Comparison of ENCODE assay signal across 10 cellular contexts in genomic region chr10:21493841-21494220, GRCh38. TPM values are rescaled to one million over a fixed set of nuclear protein-coding genes. Genes with fewer than 3 reads are reported as not detected.
DNase-seq lines count a peak whose midpoint lies in the region; ATAC-seq lines count a peak whose summit lies in the region.
"Had no signal": no experiment of that assay in that cellular context is flagged by ENCODE, and none has a peak within 500 bp of the region (broad histone marks: within the 10 kb centered on the region; RNA-seq: fewer than 3 reads in every experiment).

No MANE protein-coding gene starts in this region.

- H3K27ac Mint-ChIP-seq in activated CD4-positive, alpha-beta T cell treated with anti-CD3 and anti-CD28 coated beads, Interleukin-2, amount 10 ng/mL, durations not matched to agents 7 days and 5 days: peak overlapping the region; percentile 66
- no peak overlapping the region for H3K27ac Mint-ChIP-seq in activated T-helper 17 cell treated with anti-CD3 and anti-CD28 coated beads, Interleukin-2, amount 50 U/mL, for 72 hours
- H3K27ac Mint-ChIP-seq in immature natural killer cell: no peak overlapping the region

- H3K9ac ChIP-seq in subcutaneous abdominal adipose tissue (ENCODE audit: low read length in 5 of 5): peak overlapping the region in 1 of 5 donors; percentile 11

- H3K4me1 ChIP-seq in subcutaneous abdominal adipose tissue (ENCODE audit: control insufficient read depth in 5 of 5, insufficient read depth in 5 of 5, low read length in 5 of 5): peaks cover 1 to 36% (median 30%) of the 10 kb centered on the region in 5 donors

- no peak for ATAC-seq in activated T-helper 17 cell treated with anti-CD3 and anti-CD28 coated beads, Interleukin-2, amount 50 U/mL, for 72 hours (replicated peaks)
- ATAC-seq in HG03520 (IDR thresholded peaks at IDR 0.05; ENCODE audit: unreplicated experiment): no peak
- no peak for ATAC-seq in HG02884 (IDR thresholded peaks at IDR 0.05; ENCODE audit: unreplicated experiment)

- no peaks in the 10 kb centered on the region for H3K36me3 Mint-ChIP-seq in activated CD4-positive, alpha-beta T cell treated with anti-CD3 and anti-CD28 coated beads, Interleukin-2, amount 10 ng/mL, durations not matched to agents 7 days and 5 days (ENCODE audit: low read depth)
- peaks cover 12% of the 10 kb centered on the region for H3K36me3 Mint-ChIP-seq in activated T-helper 17 cell treated with anti-CD3 and anti-CD28 coated beads, Interleukin-2, amount 50 U/mL, for 72 hours (ENCODE audit: low read depth)
- no peaks in the 10 kb centered on the region for H3K36me3 Mint-ChIP-seq in immature natural killer cell

- no peaks in the 10 kb centered on the region for H3K9me3 ChIP-seq in subcutaneous abdominal adipose tissue (ENCODE audit: control insufficient read depth in 5 of 5, low read length in 5 of 5)

- H3K4me3 ChIP-seq in subcutaneous abdominal adipose tissue (ENCODE audit: low read depth in 1 of 5, low read length in 5 of 5): peak overlapping the region; percentile 77 to 87 (median 79)

- POLR2A ChIA-PET in activated CD4-positive, alpha-beta T cell treated with anti-CD3 and anti-CD28 coated beads, Interleukin-2, amount 10 ng/mL, durations not matched to agents 7 days and 5 days (lab: Charles Lee): no interaction called here

- peak overlapping the region; percentile 46 for H3K27ac ChIP-seq in subcutaneous abdominal adipose tissue (ENCODE audit: low read depth, low read length)

- no peak for DNase-seq in activated CD4-positive, alpha-beta T cell treated with anti-CD3 and anti-CD28 coated beads, Interleukin-2, amount 10 ng/mL, durations not matched to agents 7 days and 5 days
- DNase-seq in activated CD4-positive, alpha-beta T cell treated with anti-CD3 and anti-CD28 coated beads, Interleukin-2, amount 50 U/mL, for 1 hour: no peak
- DNase-seq in immature natural killer cell (no peak), putamen (ENCODE audit: low spot score) (no peak)
- DNase-seq: NCI-H2171 treated with DMSO at 0.1 percent for 48 hours, T-helper 9 cell had no signal

- CTCF ChIA-PET in activated CD4-positive, alpha-beta T cell treated with anti-CD3 and anti-CD28 coated beads, Interleukin-2, amount 10 ng/mL, durations not matched to agents 7 days and 5 days (lab: Charles Lee): no interaction called here

- H3K27me3 ChIP-seq in subcutaneous abdominal adipose tissue (ENCODE audit: control insufficient read depth in 5 of 5, insufficient read depth in 4 of 5, low read length in 5 of 5): no peaks in the 10 kb centered on the region

- H3K27me3 Mint-ChIP-seq in activated CD4-positive, alpha-beta T cell treated with anti-CD3 and anti-CD28 coated beads, Interleukin-2, amount 10 ng/mL, durations not matched to agents 7 days and 5 days: peaks cover 61% of the 10 kb centered on the region
- peaks cover 28% of the 10 kb centered on the region for H3K27me3 Mint-ChIP-seq in activated T-helper 17 cell treated with anti-CD3 and anti-CD28 coated beads, Interleukin-2, amount 50 U/mL, for 72 hours
- H3K27me3 Mint-ChIP-seq in immature natural killer cell (ENCODE audit: low read depth in 3 of 3): peaks cover 24 to 34% (median 27%) of the 10 kb centered on the region in 3 donors

- H3K4me3 Mint-ChIP-seq in activated CD4-positive, alpha-beta T cell treated with anti-CD3 and anti-CD28 coated beads, Interleukin-2, amount 10 ng/mL, durations not matched to agents 7 days and 5 days: peak overlapping the region; percentile 65
- H3K4me3 Mint-ChIP-seq in activated T-helper 17 cell treated with anti-CD3 and anti-CD28 coated beads, Interleukin-2, amount 50 U/mL, for 72 hours: peak overlapping the region; percentile 90
- peak overlapping the region; percentile 76 to 83 (median 82) for H3K4me3 Mint-ChIP-seq in immature natural killer cell

- H3K4me1 Mint-ChIP-seq in activated CD4-positive, alpha-beta T cell treated with anti-CD3 and anti-CD28 coated beads, Interleukin-2, amount 10 ng/mL, durations not matched to agents 7 days and 5 days: peaks cover 22% of the 10 kb centered on the region
- H3K4me1 Mint-ChIP-seq in activated T-helper 17 cell treated with anti-CD3 and anti-CD28 coated beads, Interleukin-2, amount 50 U/mL, for 72 hours: peaks cover 9% of the 10 kb centered on the region
- H3K4me1 Mint-ChIP-seq in immature natural killer cell: peaks cover 15 to 31% of the 10 kb centered on the region in 2 donors

- H3K9me3 Mint-ChIP-seq in activated CD4-positive, alpha-beta T cell treated with anti-CD3 and anti-CD28 coated beads, Interleukin-2, amount 10 ng/mL, durations not matched to agents 7 days and 5 days: no peaks in the 10 kb centered on the region
- no peaks in the 10 kb centered on the region for H3K9me3 Mint-ChIP-seq in activated T-helper 17 cell treated with anti-CD3 and anti-CD28 coated beads, Interleukin-2, amount 50 U/mL, for 72 hours
- peaks cover 0 to 5% (median 0%) of the 10 kb centered on the region in 6 donors for H3K9me3 Mint-ChIP-seq in immature natural killer cell

- no peaks in the 10 kb centered on the region for H3K36me3 ChIP-seq in subcutaneous abdominal adipose tissue (ENCODE audit: control insufficient read depth in 5 of 5, insufficient read depth in 5 of 5, low read length in 5 of 5)

RNA-seq across cellular contexts. Expression of gene SKIDA1, which starts 31.7 kb away (rescaled TPM):
- total RNA-seq in activated CD4-positive, alpha-beta T cell treated with anti-CD3 and anti-CD28 coated beads, Interleukin-2, amount 10 ng/mL, durations not matched to agents 7 days and 5 days: under 1 TPM; 0.12 to 0.33 TPM
- total RNA-seq in activated T-helper 17 cell treated with anti-CD3 and anti-CD28 coated beads, Interleukin-2, amount 50 U/mL, for 72 hours: under 1 TPM; 0.06 to 0.95 TPM
- polyA plus RNA-seq in immature natural killer cell: not detected

RNA-seq across cellular contexts. Expression of gene MLLT10, which starts 40.2 kb away (rescaled TPM):
- total RNA-seq in activated CD4-positive, alpha-beta T cell treated with anti-CD3 and anti-CD28 coated beads, Interleukin-2, amount 10 ng/mL, durations not matched to agents 7 days and 5 days: 10 to 100 TPM; 44.1 to 47.2 TPM
- total RNA-seq in activated T-helper 17 cell treated with anti-CD3 and anti-CD28 coated beads, Interleukin-2, amount 50 U/mL, for 72 hours: 10 to 100 TPM; 45.2 to 50.1 TPM
- 1 to 10 TPM in 2 of 3 donors, under 1 TPM in 1; 0.81 to 5.1 (median 4.8) TPM for polyA plus RNA-seq in immature natural killer cell
